26 cellular contexts compared by ENCODE assay signal in genomic region chr1:238783633-238784032, GRCh38.
"Had no signal": no experiment of that assay in that cellular context is flagged by ENCODE, and none has a peak within 500 bp of the region (broad histone marks: within the 10 kb centered on the region; RNA-seq: fewer than 3 reads in every experiment).

No MANE protein-coding gene starts in this region.

- H3K4me1 ChIP-seq: stomach, suprapubic skin, testis, thyroid gland, tibial artery, tibial nerve, transverse colon, upper lobe of left lung, upper lobe of right lung, uterus, vagina had no signal

- H3K27me3 ChIP-seq: stomach, suprapubic skin, testis, thyroid gland, tibial artery, tibial nerve, transverse colon, upper lobe of left lung, upper lobe of right lung, vagina had no signal

- H3K9me3 ChIP-seq: stomach, suprapubic skin, testis, thoracic aorta, thyroid gland, tibial artery, tibial nerve, transverse colon, upper lobe of left lung, upper lobe of right lung, uterus, vagina had no signal

- ATAC-seq: stimulated activated effector memory CD8-positive, alpha-beta T cell treated with anti-CD3 and anti-CD28 coated beads, Interleukin-12 subunit alpha, Interleukin-12 subunit beta, amount 100 ng/mL, for 72 hours; stimulated activated memory B cell treated with anti-CD40 and anti-IgM and Interleukin-4, amounts not matched to agents 10 μg/mL and 1 μg/mL and 100 μg/mL, for 72 hours; stimulated activated naive B cell treated with anti-CD40 and anti-IgM and Interleukin-4, amounts not matched to agents 10 μg/mL and 1 μg/mL and 100 μg/mL, for 72 hours; stimulated activated naive CD8-positive, alpha-beta T cell treated with anti-CD3 and anti-CD28 coated beads, Interleukin-15, amount 100 ng/mL, for 72 hours; stimulated activated naive CD8-positive, alpha-beta T cell treated with anti-CD3 and anti-CD28 coated beads, Interleukin-15, Interleukin-2, amounts not matched to agents 100 U/mL and 50 U/mL, for 24 hours; upper lobe of right lung had no signal

- H3K4me3 ChIP-seq: stomach, suprapubic skin, testis, thoracic aorta, thyroid gland, tibial artery, tibial nerve, transverse colon, upper lobe of left lung, upper lobe of right lung, uterus, vagina had no signal

- DNase-seq: stimulated activated CD4-positive, alpha-beta T cell treated with anti-CD3 and anti-CD28 coated beads, Interleukin-2, amount 100 ng/mL, for 48 hours; stimulated activated CD4-positive, alpha-beta T cell treated with anti-CD3 and anti-CD28 coated beads, Interleukin-4, amount 100 ng/mL, for 1 hour; stimulated activated CD4-positive, alpha-beta T cell treated with anti-CD3 and anti-CD28 coated beads, Interleukin-4, amount 100 ng/mL, for 24 hours; stimulated activated CD4-positive, alpha-beta T cell treated with anti-CD3 and anti-CD28 coated beads, Interleukin-4, amount 100 ng/mL, for 4 hours; stimulated activated CD8-positive, alpha-beta memory T cell treated with anti-CD3 and anti-CD28 coated beads, Interleukin-4, amount 100 ng/mL, for 48 hours; stimulated activated naive B cell treated with anti-CD40 and anti-IgM and Interleukin-4, amounts not matched to agents 10 μg/mL and 1 μg/mL and 100 μg/mL, for 72 hours; stimulated activated naive CD4-positive, alpha-beta T cell; stimulated activated naive CD4-positive, alpha-beta T cell treated with Interleukin-2 at 50 U/mL for 16 hours; stimulated activated naive CD8-positive, alpha-beta T cell treated with anti-CD3 and anti-CD28 coated beads, Interleukin-15, amount 100 ng/mL, for 72 hours; stimulated activated naive CD8-positive, alpha-beta T cell treated with anti-CD3 and anti-CD28 coated beads, Interleukin-15, Interleukin-2, amounts not matched to agents 100 U/mL and 50 U/mL, for 24 hours; stomach; substantia nigra; testis; thyroid gland; tibial artery; transverse colon; trophoblast cell; upper lobe of left lung; upper lobe of right lung; uterus had no signal

- H3K27ac ChIP-seq: stomach, suprapubic skin, testis, thoracic aorta, thyroid gland, tibial artery, tibial nerve, transverse colon, upper lobe of left lung, upper lobe of right lung, uterus, vagina had no signal

- H3K36me3 ChIP-seq: stomach, suprapubic skin, thoracic aorta, thyroid gland, tibial artery, tibial nerve, transverse colon, upper lobe of left lung, upper lobe of right lung, uterus, vagina had no signal
